Comparison of ENCODE assay signal across 8 cellular contexts in genomic region chr2:199985625-199986207, GRCh38. TPM values are rescaled to one million over a fixed set of nuclear protein-coding genes. Genes with fewer than 3 reads are reported as not detected.
DNase-seq lines count a peak whose midpoint lies in the region; ATAC-seq, FAIRE-seq and TF ChIP-seq lines count a peak whose summit lies in the region.

No MANE protein-coding gene starts in this region.

- CTCF ChIA-PET in HepG2 (lab: Yijun Ruan, JAX; ENCODE audit: low intra/inter-chr PET ratio, low total read pairs): no interaction called here

- TF ChIP-seq CTCF in HepG2 (CRISPR knock-in tag; IDR thresholded peaks at IDR 0.05): peak; percentile 86

- no peak for TF ChIP-seq EP300 in HepG2 (IDR thresholded peaks at IDR 0.05; ENCODE audit: low read depth in 2 of 2, low read length in 2 of 2)
- TF ChIP-seq EP300 in HepG2 (CRISPR knock-in tag; IDR thresholded peaks at IDR 0.05; ENCODE audit: borderline replicate concordance): no peak

- H3K4me3 ChIP-seq in HepG2 (replicated peaks in 1 of 3; ENCODE audit: insufficient read depth in 1 of 3, low read depth in 2 of 3, low read length in 3 of 3): peak overlapping the region in 2 of 3 experiments; percentile 16 to 42; a peak in 2 of 6 replicates

- POLR2A ChIA-PET in HepG2 (lab: Yijun Ruan, JAX): interaction anchor here (1.0 kb wide), 1 partner anchor 334 kb away, joined by 4 read pairs; no protein-coding TSS in a partner anchor

- no peak overlapping the region for H3K9ac ChIP-seq in HepG2 (ENCODE audit: insufficient read depth, low read depth, low read length)

- H3K4me1 ChIP-seq in HepG2 (ENCODE audit: insufficient read depth, low read length): peaks cover 9% of the 10 kb centered on the region

- no peaks in the 10 kb centered on the region for H4K20me1 ChIP-seq in HepG2 (ENCODE audit: insufficient read depth, low read length)

- 22% methylated on average over 5 of the region's 6 CpGs for WGBS in HepG2 (ENCODE audit: low lambda C conversion rate)

- no peaks in the 10 kb centered on the region for H3K9me3 ChIP-seq in HepG2 (ENCODE audit: low read length)

- H2AFZ ChIP-seq in HepG2 (ENCODE audit: low read length): peak overlapping the region; percentile 96

- no peak for FAIRE-seq in GM12891 (lab: Jason Lieb, UNC)
- FAIRE-seq in HepG2 (lab: Jason Lieb, UNC): peak; percentile 63

- intact Hi-C loops in HepG2 (cut with micrococcal nuclease; ENCODE audit: unreplicated experiment): loop anchor here (2.0 to 10.0 kb wide), 5 partner anchors 92 to 419 kb away; no protein-coding TSS in a partner anchor

- no peak overlapping the region for H3K27ac ChIP-seq in HepG2 (ENCODE audit: extremely low read length, insufficient read depth, low read length)

- DNase-seq in A172 (ENCODE audit: low spot score) (peak; percentile 84), GM12891 (ENCODE audit: insufficient read length, low spot score) (peak; percentile 13), NCI-H345 treated with DMSO at 0.1 percent for 48 hours (lab: John Stamatoyannopoulos, UW; ENCODE audit: unreplicated experiment) (peak; percentile 15), cerebellum (ENCODE audit: low spot score) (peak; percentile 20), HepG2 (ENCODE audit: low spot score) (peak; percentile 83)
- peak; percentile 10 for DNase-seq in activated CD4-positive, CD25-positive, alpha-beta regulatory T cell treated with anti-CD3 and anti-CD28 coated beads, Interleukin-2, amount 50 U/mL, for 16 hours (ENCODE audit: low read depth, low spot score)
- DNase-seq in stimulated activated CD8-positive, alpha-beta memory T cell treated with anti-CD3 and anti-CD28 coated beads, Interleukin-7, amount 100 ng/mL, for 4 hours (ENCODE audit: low read depth in 2 of 2): peak; percentile 2 to 17

- H3K36me3 ChIP-seq in HepG2 (replicated peaks in 1 of 2; ENCODE audit: control insufficient read depth in 1 of 2, insufficient read depth in 2 of 2, low read length in 2 of 2): no peaks in the 10 kb centered on the region

- H3K79me2 ChIP-seq in HepG2 (ENCODE audit: insufficient read depth, low read length): no peaks in the 10 kb centered on the region

- ATAC-seq in HG03045 (IDR thresholded peaks at IDR 0.05; ENCODE audit: unreplicated experiment) (peak; percentile 65), HepG2 (peak; percentile 97)

- BruUV-seq in HepG2 (replicated peaks; lab: Mats Ljungman, UMichigan): no TSS peak

- TF ChIP-seq POLR2A in GM12891 (IDR thresholded peaks at IDR 0.05; ENCODE audit: low read depth, low read length): no peak
- TF ChIP-seq POLR2A in HepG2 (IDR thresholded peaks at IDR 0.05; ENCODE audit: insufficient read depth in 1 of 2, low read depth in 2 of 2, low read length in 2 of 2): no peak

- no peaks in the 10 kb centered on the region for H3K27me3 ChIP-seq in HepG2 (ENCODE audit: control insufficient read depth in 1 of 2, insufficient read depth in 2 of 2, low read length in 2 of 2)

- in situ Hi-C loops in HepG2 (cut with HindIII; ENCODE audit: extremely low pct_ligation_motif_present, low pct_unique_long_range_greater_than_20kb): loop anchor here (10.0 kb wide), 1 partner anchor 319 kb away; the partner anchor contains the start of gene SPATS2L

- TF ChIP-seq RAD21 in HepG2 (CRISPR knock-in tag; IDR thresholded peaks at IDR 0.05): peak; percentile 54; the same call in 1 of the 2 replicates

- H3K4me2 ChIP-seq in HepG2 (ENCODE audit: low read depth, low read length): peak overlapping the region; percentile 71

TF ChIP-seq in GM12891, 5 proteins besides CTCF, POLR2A, EP300 and RAD21:
- TF ChIP-seq POLR2AphosphoS5 (IDR thresholded peaks at IDR 0.05; ENCODE audit: low read depth, low read length) (no peak), TAF1 (IDR thresholded peaks at IDR 0.05; ENCODE audit: low read depth, low read length) (no peak), SPI1 (IDR thresholded peaks at IDR 0.05; ENCODE audit: low read depth, low read length) (no peak)

TF ChIP-seq in HepG2, 621 proteins besides CTCF, POLR2A, EP300 and RAD21 (continues in another document):
- TF ChIP-seq CSRNP1 (CRISPR knock-in tag; IDR thresholded peaks at IDR 0.05) (no peak), ZNF12 (CRISPR knock-in tag; IDR thresholded peaks at IDR 0.05) (no peak), BRD4 (CRISPR knock-in tag; IDR thresholded peaks at IDR 0.05) (peak; percentile 67; the same call in 1 of the 2 replicates), GABPB1 (CRISPR knock-in tag; IDR thresholded peaks at IDR 0.05) (peak; percentile 78), HMGA1 (CRISPR knock-in tag; conservative IDR thresholded peaks at IDR 0.05) (no peak), JDP2 (CRISPR knock-in tag; IDR thresholded peaks at IDR 0.05; ENCODE audit: borderline replicate concordance) (no peak), ZNF724P (CRISPR knock-in tag; IDR thresholded peaks at IDR 0.05; ENCODE audit: borderline replicate concordance) (no peak), ZNF143 (CRISPR knock-in tag; IDR thresholded peaks at IDR 0.05) (no peak)

RNA-seq across cellular contexts. Expression of gene MAIP1, which starts 30.3 kb away (rescaled TPM):
- 29.8 and 37.3 TPM in 2 replicates for total RNA-seq in A172 (2014; rRNA removed; shearing (Covaris generic))
- 18.7 TPM for polyA plus RNA-seq in GM12891 (2012; ENCODE audit: low read depth, missing spikeins)
- total RNA-seq in cerebellum: 18.3 TPM
- total RNA-seq in HepG2 (2016; rRNA removed; fragmentation: Illumina TruSeq; extraction: Trizol): 72.9 and 90.9 TPM in 2 replicates
- 25.5 and 35.2 TPM in 2 replicates for total RNA-seq in HepG2 (2016; cell fraction: cytosol; rRNA removed; fragmentation: Illumina TruSeq; extraction: Trizol; ENCODE audit: low read depth)
- total RNA-seq in HepG2 (2016; cell fraction: insoluble cytoplasmic fraction; rRNA removed; fragmentation: Illumina TruSeq; extraction: Trizol): 69.4 and 92.2 TPM in 2 replicates
- total RNA-seq in HepG2 (2016; cell fraction: membrane; rRNA removed; fragmentation: Illumina TruSeq; extraction: Trizol): 30.3 and 34.9 TPM in 2 replicates
- 42.6 and 48.2 TPM in 2 replicates for total RNA-seq in HepG2 (2016; cell fraction: nucleus; rRNA removed; fragmentation: Illumina TruSeq; extraction: Trizol)
- polyA plus RNA-seq in HepG2 (2011; rRNA removed): 21.7 and 22.3 TPM in 2 replicates
- polyA plus RNA-seq in HepG2 (2011; cell fraction: cytosol; rRNA removed): 15.8 and 20.9 TPM in 2 replicates
- polyA plus RNA-seq in HepG2 (2011; cell fraction: nucleus; rRNA removed): 11.6 and 12.2 TPM in 2 replicates
- 28.4 and 34.4 TPM in 2 replicates for polyA plus RNA-seq in HepG2 (2012)
- polyA plus RNA-seq in HepG2 (2016; cell fraction: cytosol; fragmentation: Illumina TruSeq; extraction: Trizol; ENCODE audit: low read depth): 20.6 and 23.8 TPM in 2 replicates
- polyA plus RNA-seq in HepG2 (2016; cell fraction: insoluble cytoplasmic fraction; fragmentation: Illumina TruSeq; extraction: Trizol; ENCODE audit: low read depth): 91.3 and 92.9 TPM in 2 replicates
- 26.4 TPM in 2 replicates for polyA plus RNA-seq in HepG2 (2016; cell fraction: membrane; fragmentation: Illumina TruSeq; extraction: Trizol; ENCODE audit: low read depth)
- 43.8 and 45.2 TPM in 2 replicates for polyA plus RNA-seq in HepG2 (2016; cell fraction: nucleus; fragmentation: Illumina TruSeq; extraction: Trizol; ENCODE audit: insufficient read depth, low read depth)
- polyA minus RNA-seq in HepG2 (2011; rRNA and poly(A)+ RNA removed; ENCODE audit: low replicate concordance): 13.0 and 31.5 TPM in 2 replicates
- polyA minus RNA-seq in HepG2 (2011; cell fraction: cytosol; rRNA and poly(A)+ RNA removed): 23.0 and 28.8 TPM in 2 replicates
- 37.3 and 46.0 TPM in 2 replicates for polyA minus RNA-seq in HepG2 (2011; cell fraction: nucleus; rRNA and poly(A)+ RNA removed)

RNA-seq across cellular contexts. Expression of gene TYW5, which starts 30.4 kb away (rescaled TPM):
- total RNA-seq in A172 (2014; rRNA removed; shearing (Covaris generic)): 7.9 and 8.8 TPM in 2 replicates
- 4.7 TPM for polyA plus RNA-seq in GM12891 (2012; ENCODE audit: low read depth, missing spikeins)
- total RNA-seq in cerebellum (19.4 TPM), HepG2 (2016; rRNA removed; fragmentation: Illumina TruSeq; extraction: Trizol) (14.6 and 14.8 TPM in 2 replicates)
- total RNA-seq in HepG2 (2016; cell fraction: cytosol; rRNA removed; fragmentation: Illumina TruSeq; extraction: Trizol; ENCODE audit: low read depth): 4.4 and 5.2 TPM in 2 replicates
- total RNA-seq in HepG2 (2016; cell fraction: insoluble cytoplasmic fraction; rRNA removed; fragmentation: Illumina TruSeq; extraction: Trizol): 14.9 and 15.5 TPM in 2 replicates
- total RNA-seq in HepG2 (2016; cell fraction: membrane; rRNA removed; fragmentation: Illumina TruSeq; extraction: Trizol): 7.5 and 7.6 TPM in 2 replicates
- 26.3 and 29.2 TPM in 2 replicates for total RNA-seq in HepG2 (2016; cell fraction: nucleus; rRNA removed; fragmentation: Illumina TruSeq; extraction: Trizol)
- polyA plus RNA-seq in HepG2 (2011; rRNA removed): 6.3 and 8.3 TPM in 2 replicates
- polyA plus RNA-seq in HepG2 (2011; cell fraction: cytosol; rRNA removed): 2.2 and 3.6 TPM in 2 replicates
- polyA plus RNA-seq in HepG2 (2011; cell fraction: nucleus; rRNA removed): 8.5 and 12.4 TPM in 2 replicates
- polyA plus RNA-seq in HepG2 (2012): 7.4 and 8.7 TPM in 2 replicates
- polyA plus RNA-seq in HepG2 (2016; cell fraction: cytosol; fragmentation: Illumina TruSeq; extraction: Trizol; ENCODE audit: low read depth): 2.6 and 3.2 TPM in 2 replicates
- polyA plus RNA-seq in HepG2 (2016; cell fraction: insoluble cytoplasmic fraction; fragmentation: Illumina TruSeq; extraction: Trizol; ENCODE audit: low read depth): 11.6 and 12.8 TPM in 2 replicates
- 5.4 and 5.6 TPM in 2 replicates for polyA plus RNA-seq in HepG2 (2016; cell fraction: membrane; fragmentation: Illumina TruSeq; extraction: Trizol; ENCODE audit: low read depth)
- 25.9 and 28.2 TPM in 2 replicates for polyA plus RNA-seq in HepG2 (2016; cell fraction: nucleus; fragmentation: Illumina TruSeq; extraction: Trizol; ENCODE audit: insufficient read depth, low read depth)
- polyA minus RNA-seq in HepG2 (2011; rRNA and poly(A)+ RNA removed; ENCODE audit: low replicate concordance): 3.6 and 5.3 TPM in 2 replicates
- 3.2 and 4.1 TPM in 2 replicates for polyA minus RNA-seq in HepG2 (2011; cell fraction: cytosol; rRNA and poly(A)+ RNA removed)
- polyA minus RNA-seq in HepG2 (2011; cell fraction: nucleus; rRNA and poly(A)+ RNA removed): 45.4 and 49.6 TPM in 2 replicates

Comparison
In these comparisons a context has a peak if more than half of its experiments do, and no peak if none do; other contexts are left out.
1. DNase-seq: peak in every context shown above with its lines; median percentile 84 in A172; 83 in HepG2; 20 in cerebellum; 15 in NCI-H345 treated with DMSO at 0.1 percent for 48 hours; 13 in GM12891; 10 in activated CD4-positive, CD25-positive, alpha-beta regulatory T cell treated with anti-CD3 and anti-CD28 coated beads, Interleukin-2, amount 50 U/mL, for 16 hours; 10 in stimulated activated CD8-positive, alpha-beta memory T cell treated with anti-CD3 and anti-CD28 coated beads, Interleukin-7, amount 100 ng/mL, for 4 hours.